In the genomic region with DNA sequence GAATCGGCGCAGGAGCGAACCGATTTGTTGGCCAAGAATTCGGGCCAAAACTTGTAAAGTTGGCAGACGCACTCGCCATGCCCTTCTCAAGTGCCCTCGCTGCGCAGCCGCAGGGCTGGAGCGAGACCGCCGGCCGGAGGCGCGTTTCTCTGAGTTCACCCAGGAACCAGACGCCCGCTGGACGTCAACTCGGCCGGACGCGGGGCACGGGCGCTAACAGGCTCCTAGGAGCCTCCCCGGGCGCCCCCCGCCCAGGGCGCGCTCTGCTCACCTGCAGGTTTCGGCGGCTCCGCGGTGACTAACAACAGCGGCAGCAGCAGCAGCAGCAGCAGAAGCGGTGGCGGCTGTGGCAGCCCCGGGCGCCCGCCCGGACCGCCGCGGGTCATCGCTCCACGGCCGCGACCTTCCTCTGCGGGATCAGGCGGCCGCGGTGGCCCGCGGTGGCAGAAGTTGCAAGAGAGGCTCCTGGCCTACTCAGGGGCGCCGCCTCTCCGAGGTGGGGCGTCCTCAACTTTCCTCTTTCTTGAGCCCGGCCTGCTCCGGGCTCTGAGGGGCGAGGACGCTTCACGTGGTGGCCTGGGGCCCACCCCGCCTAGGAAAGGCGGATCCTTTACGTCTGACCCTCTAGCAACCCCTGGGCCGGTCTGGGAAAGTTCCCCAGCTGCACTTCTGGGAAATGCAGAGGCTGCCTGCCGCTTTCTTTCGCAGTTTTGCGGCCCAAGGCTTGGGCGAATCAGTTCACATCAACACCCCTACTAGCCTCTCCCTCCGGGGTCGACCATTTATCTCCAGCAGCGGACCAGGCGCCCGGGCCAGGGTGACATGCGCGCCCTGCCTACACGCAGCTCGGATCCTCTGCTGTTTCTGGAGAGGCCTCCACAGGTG, we compare ENCODE assay signal across 8 cellular contexts. TPM values are rescaled to one million over a fixed set of nuclear protein-coding genes. Genes with fewer than 3 reads are reported as not detected.
A peak's percentile ranks its signal among the peaks of the same experiment; 100 is the strongest.
DNase-seq lines count a peak whose midpoint lies in the region; ATAC-seq and TF ChIP-seq lines count a peak whose summit lies in the region.

A gene with protein sequence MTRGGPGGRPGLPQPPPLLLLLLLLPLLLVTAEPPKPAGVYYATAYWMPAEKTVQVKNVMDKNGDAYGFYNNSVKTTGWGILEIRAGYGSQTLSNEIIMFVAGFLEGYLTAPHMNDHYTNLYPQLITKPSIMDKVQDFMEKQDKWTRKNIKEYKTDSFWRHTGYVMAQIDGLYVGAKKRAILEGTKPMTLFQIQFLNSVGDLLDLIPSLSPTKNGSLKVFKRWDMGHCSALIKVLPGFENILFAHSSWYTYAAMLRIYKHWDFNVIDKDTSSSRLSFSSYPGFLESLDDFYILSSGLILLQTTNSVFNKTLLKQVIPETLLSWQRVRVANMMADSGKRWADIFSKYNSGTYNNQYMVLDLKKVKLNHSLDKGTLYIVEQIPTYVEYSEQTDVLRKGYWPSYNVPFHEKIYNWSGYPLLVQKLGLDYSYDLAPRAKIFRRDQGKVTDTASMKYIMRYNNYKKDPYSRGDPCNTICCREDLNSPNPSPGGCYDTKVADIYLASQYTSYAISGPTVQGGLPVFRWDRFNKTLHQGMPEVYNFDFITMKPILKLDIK (minus strand): TSS at position 573 of the 885 bp plus-strand sequence. CDS start 187 bp downstream, at position 386.

- peaks cover 8% of the 10 kb centered on the region for H3K4me1 Mint-ChIP-seq in activated B cell treated with CpG ODN at 0.5 μM for 24 hours
- peaks cover 12% of the 10 kb centered on the region for H3K4me1 Mint-ChIP-seq in nephron progenitor cell

- H3K4me3 Mint-ChIP-seq in activated B cell treated with CpG ODN at 0.5 μM for 24 hours = peak within 1 kb of the TSS; percentile 62
- H3K4me3 Mint-ChIP-seq in nephron progenitor cell = peak within 1 kb of the TSS; percentile 80

- H3K9me3 Mint-ChIP-seq in activated B cell treated with CpG ODN at 0.5 μM for 24 hours = no peaks in the 10 kb centered on the region
- H3K9me3 Mint-ChIP-seq in nephron progenitor cell = peaks cover 3% of the 10 kb centered on the region

- CTCF ChIA-PET in activated B cell treated with CpG ODN at 0.5 μM for 24 hours (lab: Charles Lee) = interaction anchor here (0.8 kb wide), 1 partner anchor 62 kb away, joined by 3 read pairs; no protein-coding TSS in a partner anchor

- ATAC-seq in HG02678 (IDR thresholded peaks at IDR 0.05; ENCODE audit: unreplicated experiment) (peak; percentile 69), activated B cell treated with CpG ODN at 0.5 μM for 24 hours (ENCODE audit: low read depth) (peak; percentile 69), HG02571 (IDR thresholded peaks at IDR 0.05; ENCODE audit: unreplicated experiment) (no peak)

- POLR2A ChIA-PET in activated B cell treated with CpG ODN at 0.5 μM for 24 hours (lab: Charles Lee) = interaction anchor here (0.6 to 0.7 kb wide), 3 partner anchors 10 to 1343 kb away, joined by 5 to 8 read pairs (median 6); a partner anchor contains a TSS

- intact Hi-C loops in activated B cell treated with CpG ODN at 0.5 μM for 24 hours (cut with micrococcal nuclease) = loop anchor here (2.0 kb wide), 1 partner anchor 329 kb away; no protein-coding TSS in a partner anchor

- H3K27ac Mint-ChIP-seq in activated B cell treated with CpG ODN at 0.5 μM for 24 hours (peak within 1 kb of the TSS; percentile 6), nephron progenitor cell (peak within 1 kb of the TSS; percentile 38)

- DNase-seq in NCI-H1092 treated with DMSO at 0.1 percent for 48 hours (lab: John Stamatoyannopoulos, UW) = peak; percentile 19
- no peak for DNase-seq in NCI-H1092 (lab: John Stamatoyannopoulos, UW)
- peak; percentile 33 for DNase-seq in activated B cell treated with CpG ODN at 0.5 μM for 24 hours
- DNase-seq in germinal center (ENCODE audit: low spot score) = peak; percentile 38
- peak; percentile 61 for DNase-seq in nephron progenitor cell
- no peak for DNase-seq in NAMALWA (ENCODE audit: low spot score)

- no peaks in the 10 kb centered on the region for H3K36me3 Mint-ChIP-seq in activated B cell treated with CpG ODN at 0.5 μM for 24 hours (ENCODE audit: low read depth)
- no peaks in the 10 kb centered on the region for H3K36me3 Mint-ChIP-seq in nephron progenitor cell (ENCODE audit: low read depth)

- peaks cover 10% of the 10 kb centered on the region for H3K27me3 Mint-ChIP-seq in activated B cell treated with CpG ODN at 0.5 μM for 24 hours
- peaks cover 17% of the 10 kb centered on the region for H3K27me3 Mint-ChIP-seq in nephron progenitor cell (ENCODE audit: low read depth, poor library complexity)

- no peak for TF ChIP-seq CTCF in activated B cell treated with CpG ODN at 0.5 μM for 24 hours (IDR thresholded peaks at IDR 0.05)
- TF ChIP-seq CTCF in nephron progenitor cell (IDR thresholded peaks at IDR 0.05) = no peak

RNA-seq across cellular contexts. Expression of the gene that starts here (rescaled TPM):
- 0.33 and 0.56 TPM in 2 replicates for total RNA-seq in activated B cell treated with CpG ODN at 0.5 μM for 24 hours

Comparison
In these comparisons a context has a peak if more than half of its experiments do, and no peak if none do; other contexts are left out.
1. DNase-seq: peak in NCI-H1092 treated with DMSO at 0.1 percent for 48 hours (single experiment), germinal center (single experiment) and nephron progenitor cell (single experiment); none in NCI-H1092 (single experiment) and NAMALWA (single experiment).
2. Peak in DNase-seq and ATAC-seq in activated B cell treated with CpG ODN at 0.5 μM for 24 hours; RNA of the gene not detected or under 1 TPM.